8 cellular contexts compared by ENCODE assay signal in genomic region chr11:128497057-128497957, GRCh38.
DNase-seq lines count a peak whose midpoint lies in the region; ATAC-seq and TF ChIP-seq lines count a peak whose summit lies in the region.

No MANE protein-coding gene starts in this region.

- H3K79me2 ChIP-seq in PC-3 (ENCODE audit: low read length) = peaks cover 90% of the 10 kb centered on the region

- peaks cover 23 to 73% (median 58%) of the 10 kb centered on the region in 5 donors for H3K36me3 Mint-ChIP-seq in naive thymus-derived CD4-positive, alpha-beta T cell

- H3K9ac ChIP-seq in PC-3 (ENCODE audit: low read length) = peak overlapping the region; percentile 76

- peak overlapping the region; percentile 90 for H3K4me2 ChIP-seq in PC-3 (ENCODE audit: low read length)

- H3K36me3 ChIP-seq in PC-3 (ENCODE audit: low read depth, low read length) = peaks cover 17% of the 10 kb centered on the region
- H3K36me3 ChIP-seq in naive thymus-derived CD4-positive, alpha-beta T cell (ENCODE audit: control insufficient read depth in 2 of 3, insufficient read depth in 3 of 3, low read length in 3 of 3) = peaks cover 0 to 16% (median 12%) of the 10 kb centered on the region in 3 experiments

- BruUV-seq in PC-3 (replicated peaks; lab: Mats Ljungman, UMichigan) = TSS peak; percentile 46

- ATAC-seq in GM18517 (IDR thresholded peaks at IDR 0.05; ENCODE audit: unreplicated experiment) (peak; percentile 73), HG02938 (IDR thresholded peaks at IDR 0.05; ENCODE audit: unreplicated experiment) (peak; percentile 74), PC-3 (peak; percentile 74)
- ATAC-seq in naive thymus-derived CD4-positive, alpha-beta T cell = peak; percentile 32

- DNase-seq in AG08395 (ENCODE audit: low spot score) = peak; percentile 82
- DNase-seq in PC-3 = peak; percentile 97
- DNase-seq in dedifferentiated amniotic fluid mesenchymal stem cell (ENCODE audit: extremely low spot score) = peak; percentile 96
- no peak for DNase-seq in naive thymus-derived CD4-positive, alpha-beta T cell
- no peak for DNase-seq in SKM-1 (lab: John Stamatoyannopoulos, UW; ENCODE audit: unreplicated experiment)
- no peak for DNase-seq in pons (ENCODE audit: low spot score)

- H2AFZ ChIP-seq in PC-3 (ENCODE audit: low read length) = peak overlapping the region; percentile 31

- H4K20me1 ChIP-seq in PC-3 (ENCODE audit: low read length) = no peaks in the 10 kb centered on the region

- intact Hi-C loops in PC-3 (cut with micrococcal nuclease) = loop anchor here (1.0 to 10.0 kb wide), 4 partner anchors 10 to 290 kb away; no protein-coding TSS in a partner anchor
- intact Hi-C loops in naive thymus-derived CD4-positive, alpha-beta T cell (cut with micrococcal nuclease) = no loop called here

- peaks cover 0 to 3% (median 0%) of the 10 kb centered on the region in 11 donors for H3K9me3 Mint-ChIP-seq in naive thymus-derived CD4-positive, alpha-beta T cell

- H3K27me3 ChIP-seq in PC-3 (ENCODE audit: low read length) = no peaks in the 10 kb centered on the region
- H3K27me3 ChIP-seq in naive thymus-derived CD4-positive, alpha-beta T cell (ENCODE audit: control insufficient read depth in 2 of 2, insufficient read depth in 2 of 2, low read length in 2 of 2) = no peaks in the 10 kb centered on the region

- CTCF ChIA-PET in PC-3 (lab: Charles Lee) = interaction anchor here (0.6 to 1.2 kb wide), 5 partner anchors 133 to 459 kb away, joined by 3 to 4 read pairs (median 3); no protein-coding TSS in a partner anchor
- CTCF ChIA-PET in naive thymus-derived CD4-positive, alpha-beta T cell (lab: Charles Lee) = interaction anchor here (0.8 to 2.6 kb wide), 8 partner anchors 14 to 207 kb away, joined by 3 to 12 read pairs (median 4); no protein-coding TSS in a partner anchor

- no peaks in the 10 kb centered on the region for H3K9me2 ChIP-seq in PC-3 (replicated peaks; ENCODE audit: low read length)

- H3K27me3 Mint-ChIP-seq in naive thymus-derived CD4-positive, alpha-beta T cell = no peaks in the 10 kb centered on the region

- H3K4me3 Mint-ChIP-seq in naive thymus-derived CD4-positive, alpha-beta T cell = peak overlapping the region; percentile 81 to 100 (median 94)

- POLR2A ChIA-PET in PC-3 (lab: Charles Lee; ENCODE audit: unreplicated experiment) = interaction anchor here (0.5 to 1.0 kb wide), 8 partner anchors 9 to 298 kb away, joined by 3 to 10 read pairs (median 4); no protein-coding TSS in a partner anchor
- POLR2A ChIA-PET in naive thymus-derived CD4-positive, alpha-beta T cell (lab: Charles Lee) = interaction anchor here (1.5 to 30.8 kb wide), 10 partner anchors 8 to 204 kb away, joined by 4 to 691 read pairs (median 8); no protein-coding TSS in a partner anchor

- peak overlapping the region; percentile 89 to 99 (median 95) for H3K27ac Mint-ChIP-seq in naive thymus-derived CD4-positive, alpha-beta T cell

- H3K4me1 ChIP-seq in PC-3 (ENCODE audit: insufficient read depth, low read length) = peaks cover 97% of the 10 kb centered on the region
- peaks cover 90 to 95% of the 10 kb centered on the region in 2 donors for H3K4me1 ChIP-seq in naive thymus-derived CD4-positive, alpha-beta T cell (ENCODE audit: control insufficient read depth in 2 of 2, insufficient read depth in 2 of 2, low read length in 2 of 2)

- TF ChIP-seq CTCF in PC-3 (conservative IDR thresholded peaks at IDR 0.05; ENCODE audit: low read depth, low read length) = no peak

- H3K4me3 ChIP-seq in PC-3 (ENCODE audit: low read length) = peak overlapping the region; percentile 62
- H3K4me3 ChIP-seq in naive thymus-derived CD4-positive, alpha-beta T cell (ENCODE audit: low read length) = peak overlapping the region; percentile 36

- H3K9me3 ChIP-seq in PC-3 (ENCODE audit: low read length) = no peaks in the 10 kb centered on the region
- H3K9me3 ChIP-seq in naive thymus-derived CD4-positive, alpha-beta T cell (ENCODE audit: control insufficient read depth in 2 of 3, low read length in 3 of 3) = no peaks in the 10 kb centered on the region

- H3K27ac ChIP-seq in PC-3 (ENCODE audit: low read length) = peak overlapping the region; percentile 91
- H3K27ac ChIP-seq in naive thymus-derived CD4-positive, alpha-beta T cell (ENCODE audit: low read depth, low read length) = peak overlapping the region; percentile 97

- peaks cover 83 to 100% (median 97%) of the 10 kb centered on the region in 7 donors for H3K4me1 Mint-ChIP-seq in naive thymus-derived CD4-positive, alpha-beta T cell

- H3F3A ChIP-seq in PC-3 (ENCODE audit: low read length, unreplicated experiment) = peaks cover 37% of the 10 kb centered on the region

Comparison
In these comparisons a context has a peak if more than half of its experiments do, and no peak if none do; other contexts are left out.
1. DNase-seq: peak in AG08395 (single experiment), PC-3 (single experiment) and dedifferentiated amniotic fluid mesenchymal stem cell (single experiment); none in naive thymus-derived CD4-positive, alpha-beta T cell (0 of 9), SKM-1 (single experiment) and pons (single experiment).
2. Peak in every context shown above with its lines, with median percentiles within 50 percentile points of each other: ATAC-seq.